ENCODE assay signal across 21 cellular contexts in the genomic region with DNA sequence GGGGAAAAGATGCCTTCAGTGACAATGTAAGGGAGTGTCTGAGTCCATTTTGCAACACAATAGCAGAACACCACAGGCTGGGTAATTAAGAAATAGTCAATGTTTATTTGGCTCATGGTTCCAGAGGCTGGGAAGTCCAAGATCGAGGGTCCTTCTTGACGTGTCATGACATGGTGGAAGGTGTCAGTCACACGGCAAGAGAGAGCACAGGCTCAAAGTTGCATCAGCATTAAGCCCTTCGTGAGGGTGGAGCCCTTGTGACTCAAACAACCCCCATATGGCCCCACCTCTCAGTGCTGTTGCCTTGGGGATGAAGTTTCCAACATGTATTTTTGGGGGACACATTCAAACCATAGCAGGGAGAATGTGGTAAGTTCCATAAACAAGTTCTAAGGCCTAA. TPM values are rescaled to one million over a fixed set of nuclear protein-coding genes. Genes with fewer than 3 reads are reported as not detected.
A peak's percentile ranks its signal among the peaks of the same experiment; 100 is the strongest.
DNase-seq lines count a peak whose midpoint lies in the region; ATAC-seq, FAIRE-seq and TF ChIP-seq lines count a peak whose summit lies in the region.
"Had no signal": no experiment of that assay in that cellular context is flagged by ENCODE, and none has a peak within 500 bp of the region (broad histone marks: within the 10 kb centered on the region; RNA-seq: fewer than 3 reads in every experiment).

No MANE protein-coding gene starts in this region.

- WGBS in HepG2 (ENCODE audit: low lambda C conversion rate): 9% methylated on average over 4 of the region's 4 CpGs
- WGBS in right lobe of liver (ENCODE audit: insufficient coverage, low coverage, low lambda C conversion rate, missing lambda C conversion rate): 77% methylated on average over 3 of the region's 4 CpGs
- 87 to 98% (median 96%) methylated on average over 4 of the region's 4 CpGs for WGBS in adrenal gland, 4 donors

- no peak overlapping the region for H3K9ac ChIP-seq in HepG2 (ENCODE audit: insufficient read depth, low read depth, low read length)

- in situ Hi-C loops in HepG2 (cut with HindIII; ENCODE audit: extremely low pct_ligation_motif_present, low pct_unique_long_range_greater_than_20kb): no loop called here
- in situ Hi-C loops in GM13977 (cut with MboI; ENCODE audit: low pct_unique_long_range_greater_than_20kb, low sequenced_read_pairs, unreplicated experiment): no loop called here

- no peaks in the 10 kb centered on the region for H4K20me1 ChIP-seq in HepG2 (ENCODE audit: insufficient read depth, low read length)

- no peak for TF ChIP-seq RAD21 in HepG2 (CRISPR knock-in tag; IDR thresholded peaks at IDR 0.05)

- BruUV-seq in HepG2 (replicated peaks; lab: Mats Ljungman, UMichigan): no TSS peak

- TF ChIP-seq POLR2A in HepG2 (IDR thresholded peaks at IDR 0.05; ENCODE audit: insufficient read depth in 1 of 2, low read depth in 2 of 2, low read length in 2 of 2) (no peak), right lobe of liver (IDR thresholded peaks at IDR 0.05) (no peak), adrenal gland (IDR thresholded peaks at IDR 0.05) (no peak)

- H3K36me3 ChIP-seq in HepG2 (replicated peaks in 1 of 2; ENCODE audit: control insufficient read depth in 1 of 2, insufficient read depth in 2 of 2, low read length in 2 of 2): no peaks in the 10 kb centered on the region
- H3K36me3 ChIP-seq in right lobe of liver: no peaks in the 10 kb centered on the region
- H3K36me3 ChIP-seq in adrenal gland (replicated peaks in 1 of 2): no peaks in the 10 kb centered on the region
- H3K36me3 ChIP-seq: BE2C had no signal

- H3K27ac ChIP-seq in HepG2 (ENCODE audit: extremely low read length, insufficient read depth, low read length): no peak overlapping the region
- no peak overlapping the region for H3K27ac ChIP-seq in right lobe of liver
- H3K27ac ChIP-seq in adrenal gland: peak overlapping the region in 4 of 5 donors; percentile 21 to 98 (median 88)

- H3K9me3 ChIP-seq in HepG2 (ENCODE audit: low read length) (no peaks in the 10 kb centered on the region), right lobe of liver (no peaks in the 10 kb centered on the region), adrenal gland (replicated peaks in 1 of 3) (no peaks in the 10 kb centered on the region)
- H3K9me3 ChIP-seq: BE2C had no signal

- intact Hi-C loops in HepG2 (cut with micrococcal nuclease; ENCODE audit: unreplicated experiment): no loop called here
- intact Hi-C loops in right lobe of liver (cut with DNase I): no loop called here
- intact Hi-C loops in adrenal gland (cut with DNase I): no loop called here

- no peak overlapping the region for H2AFZ ChIP-seq in HepG2 (ENCODE audit: low read length)

- DNase-seq in HepG2 (ENCODE audit: low spot score): no peak
- DNase-seq in right lobe of liver: no peak
- DNase-seq in adrenal gland: no peak
- DNase-seq in NCI-H226: no peak
- no peak for DNase-seq in DMS53 treated with DMSO at 0.1 percent for 48 hours (lab: John Stamatoyannopoulos, UW; ENCODE audit: unreplicated experiment)
- DNase-seq in GM13977 (ENCODE audit: low spot score): no peak
- DNase-seq: ACHN; BE2C; C1 segment of cervical spinal cord; CD4-positive, CD25-positive, alpha-beta regulatory T cell; CD8-positive, alpha-beta memory T cell; COR-L47; DMS 273 treated with DMSO at 0.1 percent for 48 hours; DMS79; GDM1; GOT3; H9 had no signal

- CTCF ChIA-PET in HepG2 (lab: Yijun Ruan, JAX; ENCODE audit: low intra/inter-chr PET ratio, low total read pairs): no interaction called here

- H3K27me3 ChIP-seq in HepG2 (ENCODE audit: control insufficient read depth in 1 of 2, insufficient read depth in 2 of 2, low read length in 2 of 2) (peaks cover 3 to 54% of the 10 kb centered on the region in 2 experiments), right lobe of liver (no peaks in the 10 kb centered on the region), adrenal gland (no peaks in the 10 kb centered on the region)
- H3K27me3 ChIP-seq: BE2C had no signal

- H3K4me2 ChIP-seq in HepG2 (ENCODE audit: low read depth, low read length): no peak overlapping the region

- no peak for FAIRE-seq in HepG2 (lab: Jason Lieb, UNC)
- FAIRE-seq: A204.1, GM12892, HTR-8/SVneo had no signal

- no peak for TF ChIP-seq EP300 in HepG2 (IDR thresholded peaks at IDR 0.05; ENCODE audit: low read depth in 2 of 2, low read length in 2 of 2)
- TF ChIP-seq EP300 in HepG2 (CRISPR knock-in tag; IDR thresholded peaks at IDR 0.05; ENCODE audit: borderline replicate concordance): no peak

- H3K4me1 ChIP-seq in HepG2 (ENCODE audit: insufficient read depth, low read length): peaks cover 37% of the 10 kb centered on the region
- no peaks in the 10 kb centered on the region for H3K4me1 ChIP-seq in right lobe of liver
- H3K4me1 ChIP-seq in adrenal gland (replicated peaks in 1 of 2): peaks cover 7 to 12% of the 10 kb centered on the region in 2 donors
- H3K4me1 ChIP-seq: BE2C had no signal

- POLR2A ChIA-PET in HepG2 (lab: Yijun Ruan, JAX): no interaction called here

- no peak for ATAC-seq in HepG2
- no peak for ATAC-seq in right lobe of liver
- ATAC-seq in esophagus mucosa: peak; percentile 87

- no peak for TF ChIP-seq CTCF in HepG2 (CRISPR knock-in tag; IDR thresholded peaks at IDR 0.05)
- no peak for TF ChIP-seq CTCF in right lobe of liver (IDR thresholded peaks at IDR 0.05)
- TF ChIP-seq CTCF in adrenal gland (IDR thresholded peaks at IDR 0.05): no peak
- TF ChIP-seq CTCF in GM13977 (IDR thresholded peaks at IDR 0.05; ENCODE audit: extremely low read depth, insufficient read depth, missing control alignments): no peak

- H3K4me3 ChIP-seq in HepG2 (replicated peaks in 1 of 3; ENCODE audit: insufficient read depth in 1 of 3, low read depth in 2 of 3, low read length in 3 of 3): no peak overlapping the region
- no peak overlapping the region for H3K4me3 ChIP-seq in right lobe of liver
- H3K4me3 ChIP-seq in adrenal gland: no peak overlapping the region

- H3K79me2 ChIP-seq in HepG2 (ENCODE audit: insufficient read depth, low read length): no peaks in the 10 kb centered on the region

RNA-seq across cellular contexts. Expression of a gene that starts 24.6 kb away (rescaled TPM):
- total RNA-seq in HepG2 (2016; rRNA removed; fragmentation: Illumina TruSeq; extraction: Trizol) (85.5 and 101 TPM in 2 replicates), right lobe of liver (10 to 100 TPM in 5 of 6 experiments, 1 to 10 TPM in 1; 6.6 to 18.6 (median 15.4) TPM), adrenal gland (100 to 1,000 TPM in 1 of 8 donors, 10 to 100 TPM in 7; 15.2 to 134 (median 29.9) TPM), esophagus mucosa (29.6 TPM)
- total RNA-seq in HepG2 (2016; cell fraction: cytosol; rRNA removed; fragmentation: Illumina TruSeq; extraction: Trizol; ENCODE audit: low read depth): 9.2 and 10.8 TPM in 2 replicates
- total RNA-seq in HepG2 (2016; cell fraction: insoluble cytoplasmic fraction; rRNA removed; fragmentation: Illumina TruSeq; extraction: Trizol): 73.1 and 98.3 TPM in 2 replicates
- 17.2 and 23.2 TPM in 2 replicates for total RNA-seq in HepG2 (2016; cell fraction: membrane; rRNA removed; fragmentation: Illumina TruSeq; extraction: Trizol)
- total RNA-seq in HepG2 (2016; cell fraction: nucleus; rRNA removed; fragmentation: Illumina TruSeq; extraction: Trizol): 61.0 and 70.2 TPM in 2 replicates
- polyA plus RNA-seq in HepG2 (2011; rRNA removed) (20.1 and 24.1 TPM in 2 replicates), adrenal gland (100 to 1,000 TPM in 1 of 3 donors, 10 to 100 TPM in 2; 25.9 to 196 (median 33.8) TPM)
- polyA plus RNA-seq in HepG2 (2011; cell fraction: cytosol; rRNA removed): 9.2 and 11.6 TPM in 2 replicates
- 31.1 and 31.6 TPM in 2 replicates for polyA plus RNA-seq in HepG2 (2011; cell fraction: nucleus; rRNA removed)
- polyA plus RNA-seq in HepG2 (2012): 37.7 and 40.3 TPM in 2 replicates
- polyA plus RNA-seq in HepG2 (2016; cell fraction: cytosol; fragmentation: Illumina TruSeq; extraction: Trizol; ENCODE audit: low read depth): 3.6 and 4.3 TPM in 2 replicates
- polyA plus RNA-seq in HepG2 (2016; cell fraction: insoluble cytoplasmic fraction; fragmentation: Illumina TruSeq; extraction: Trizol; ENCODE audit: low read depth): 116 and 119 TPM in 2 replicates
- 8.8 and 12.3 TPM in 2 replicates for polyA plus RNA-seq in HepG2 (2016; cell fraction: membrane; fragmentation: Illumina TruSeq; extraction: Trizol; ENCODE audit: low read depth)
- 109 and 116 TPM in 2 replicates for polyA plus RNA-seq in HepG2 (2016; cell fraction: nucleus; fragmentation: Illumina TruSeq; extraction: Trizol; ENCODE audit: insufficient read depth, low read depth)
- polyA minus RNA-seq in HepG2 (2011; rRNA and poly(A)+ RNA removed; ENCODE audit: low replicate concordance): 35.4 and 59.3 TPM in 2 replicates
- 14.2 and 15.8 TPM in 2 replicates for polyA minus RNA-seq in HepG2 (2011; cell fraction: cytosol; rRNA and poly(A)+ RNA removed)
- 62.8 and 65.3 TPM in 2 replicates for polyA minus RNA-seq in HepG2 (2011; cell fraction: nucleus; rRNA and poly(A)+ RNA removed)

RNA-seq across cellular contexts. Expression of a gene that starts 32.1 kb away (rescaled TPM):
- total RNA-seq in HepG2 (2016; rRNA removed; fragmentation: Illumina TruSeq; extraction: Trizol) (19.5 and 23.6 TPM in 2 replicates), right lobe of liver (10 to 100 TPM; 22.4 to 35.9 (median 31.7) TPM), adrenal gland (100 to 1,000 TPM in 2 of 8 donors, 10 to 100 TPM in 6; 33.7 to 145 (median 80.6) TPM), esophagus mucosa (78.9 TPM)
- 14.7 and 23.0 TPM in 2 replicates for total RNA-seq in HepG2 (2016; cell fraction: cytosol; rRNA removed; fragmentation: Illumina TruSeq; extraction: Trizol; ENCODE audit: low read depth)
- total RNA-seq in HepG2 (2016; cell fraction: insoluble cytoplasmic fraction; rRNA removed; fragmentation: Illumina TruSeq; extraction: Trizol): 19.2 and 20.0 TPM in 2 replicates
- 15.0 and 15.8 TPM in 2 replicates for total RNA-seq in HepG2 (2016; cell fraction: membrane; rRNA removed; fragmentation: Illumina TruSeq; extraction: Trizol)
- total RNA-seq in HepG2 (2016; cell fraction: nucleus; rRNA removed; fragmentation: Illumina TruSeq; extraction: Trizol): 26.7 and 30.9 TPM in 2 replicates
- polyA plus RNA-seq in HepG2 (2011; rRNA removed) (29.4 and 30.2 TPM in 2 replicates), adrenal gland (10 to 100 TPM; 17.2 to 63.0 (median 18.1) TPM)
- 17.2 and 19.1 TPM in 2 replicates for polyA plus RNA-seq in HepG2 (2011; cell fraction: cytosol; rRNA removed)
- polyA plus RNA-seq in HepG2 (2011; cell fraction: nucleus; rRNA removed): 47.0 and 50.9 TPM in 2 replicates
- polyA plus RNA-seq in HepG2 (2012): 21.6 and 23.2 TPM in 2 replicates
- 0.96 and 1.0 TPM in 2 replicates for polyA plus RNA-seq in HepG2 (2016; cell fraction: cytosol; fragmentation: Illumina TruSeq; extraction: Trizol; ENCODE audit: low read depth)
- polyA plus RNA-seq in HepG2 (2016; cell fraction: insoluble cytoplasmic fraction; fragmentation: Illumina TruSeq; extraction: Trizol; ENCODE audit: low read depth): 20.6 and 24.1 TPM in 2 replicates
- 4.4 and 4.9 TPM in 2 replicates for polyA plus RNA-seq in HepG2 (2016; cell fraction: membrane; fragmentation: Illumina TruSeq; extraction: Trizol; ENCODE audit: low read depth)
- 31.6 and 31.8 TPM in 2 replicates for polyA plus RNA-seq in HepG2 (2016; cell fraction: nucleus; fragmentation: Illumina TruSeq; extraction: Trizol; ENCODE audit: insufficient read depth, low read depth)
- 61.5 and 94.1 TPM in 2 replicates for polyA minus RNA-seq in HepG2 (2011; rRNA and poly(A)+ RNA removed; ENCODE audit: low replicate concordance)
- polyA minus RNA-seq in HepG2 (2011; cell fraction: cytosol; rRNA and poly(A)+ RNA removed): 27.4 and 36.0 TPM in 2 replicates
- polyA minus RNA-seq in HepG2 (2011; cell fraction: nucleus; rRNA and poly(A)+ RNA removed): 92.4 and 94.1 TPM in 2 replicates

Comparison
In these comparisons a context has a peak if more than half of its experiments do, and no peak if none do; other contexts are left out.
1. H3K27ac ChIP-seq: peak in adrenal gland (4 of 5); none in HepG2 (single experiment) and right lobe of liver (0 of 3).